ENCODE assay signal across 7 cellular contexts in genomic region chr10:73810358-73810734, GRCh38. TPM values are rescaled to one million over a fixed set of nuclear protein-coding genes. Genes with fewer than 3 reads are reported as not detected.
DNase-seq lines count a peak whose midpoint lies in the region; ATAC-seq and TF ChIP-seq lines count a peak whose summit lies in the region.

No MANE protein-coding gene starts in this region.

- intact Hi-C loops in activated B cell treated with CpG ODN at 0.5 μM for 24 hours (cut with micrococcal nuclease): loop anchor here (2.0 to 10.0 kb wide), 3 partner anchors 186 to 398 kb away; partner anchors contain the start of gene VCL
- intact Hi-C loops in left colon (cut with DNase I, micrococcal nuclease): no loop called here
- intact Hi-C loops in sciatic nerve (cut with DNase I): no loop called here

- ATAC-seq in activated B cell treated with CpG ODN at 0.5 μM for 24 hours (ENCODE audit: low read depth): no peak
- ATAC-seq in stimulated activated naive CD8-positive, alpha-beta T cell treated with anti-CD3 and anti-CD28 coated beads, Interleukin-15, amount 100 ng/mL, for 72 hours: peak; percentile 33
- no peak for ATAC-seq in GM21825 (IDR thresholded peaks at IDR 0.05; ENCODE audit: unreplicated experiment)
- ATAC-seq in left colon: no peak
- ATAC-seq in sciatic nerve: no peak

- no peaks in the 10 kb centered on the region for H3K27me3 Mint-ChIP-seq in activated B cell treated with CpG ODN at 0.5 μM for 24 hours
- no peaks in the 10 kb centered on the region for H3K27me3 Mint-ChIP-seq in stimulated activated naive CD8-positive, alpha-beta T cell treated with anti-CD3 and anti-CD28 coated beads, Interleukin-15, amount 100 ng/mL, for 72 hours

- H3K36me3 ChIP-seq in HUES48 (ENCODE audit: control insufficient read depth, insufficient read depth, low read length): peaks cover 60% of the 10 kb centered on the region

- CTCF ChIA-PET in activated B cell treated with CpG ODN at 0.5 μM for 24 hours (lab: Charles Lee): interaction anchor here (0.9 to 1.3 kb wide), 3 partner anchors 24 to 69 kb away, joined by 3 read pairs; a partner anchor contains a TSS

- no peak for TF ChIP-seq CTCF in activated B cell treated with CpG ODN at 0.5 μM for 24 hours (IDR thresholded peaks at IDR 0.05)

- peaks cover 55% of the 10 kb centered on the region for H3K36me3 Mint-ChIP-seq in activated B cell treated with CpG ODN at 0.5 μM for 24 hours (ENCODE audit: low read depth)

- H3K27ac Mint-ChIP-seq in activated B cell treated with CpG ODN at 0.5 μM for 24 hours: peak overlapping the region; percentile 82
- H3K27ac Mint-ChIP-seq in stimulated activated naive CD8-positive, alpha-beta T cell treated with anti-CD3 and anti-CD28 coated beads, Interleukin-15, amount 100 ng/mL, for 72 hours: peak overlapping the region; percentile 99 to 100

- no peak overlapping the region for H3K27ac ChIP-seq in HUES48 (ENCODE audit: low read depth, low read length)

- POLR2A ChIA-PET in activated B cell treated with CpG ODN at 0.5 μM for 24 hours (lab: Charles Lee): interaction anchor here (0.6 to 2.1 kb wide), 11 partner anchors 11 to 314 kb away, joined by 3 to 10 read pairs (median 4); partner anchors contain the start of genes CHCHD1, PPP3CB and ZSWIM8

- H3K4me1 Mint-ChIP-seq in activated B cell treated with CpG ODN at 0.5 μM for 24 hours: peaks cover 31% of the 10 kb centered on the region
- peaks cover 52% of the 10 kb centered on the region for H3K4me1 Mint-ChIP-seq in stimulated activated naive CD8-positive, alpha-beta T cell treated with anti-CD3 and anti-CD28 coated beads, Interleukin-15, amount 100 ng/mL, for 72 hours

- no peaks in the 10 kb centered on the region for H3K27me3 ChIP-seq in HUES48 (ENCODE audit: control insufficient read depth, insufficient read depth, low read length)

- no peaks in the 10 kb centered on the region for H3K9me3 Mint-ChIP-seq in activated B cell treated with CpG ODN at 0.5 μM for 24 hours
- H3K9me3 Mint-ChIP-seq in stimulated activated naive CD8-positive, alpha-beta T cell treated with anti-CD3 and anti-CD28 coated beads, Interleukin-15, amount 100 ng/mL, for 72 hours: no peaks in the 10 kb centered on the region

- H3K4me1 ChIP-seq in HUES48 (ENCODE audit: control insufficient read depth, insufficient read depth, low read length): peaks cover 8% of the 10 kb centered on the region; the same call in 1 of the 2 replicates

- no peak overlapping the region for H3K9ac ChIP-seq in HUES48 (ENCODE audit: low read depth, low read length)

- peak overlapping the region; percentile 87 for H3K4me3 Mint-ChIP-seq in activated B cell treated with CpG ODN at 0.5 μM for 24 hours
- H3K4me3 Mint-ChIP-seq in stimulated activated naive CD8-positive, alpha-beta T cell treated with anti-CD3 and anti-CD28 coated beads, Interleukin-15, amount 100 ng/mL, for 72 hours: peak overlapping the region; percentile 87 to 89

- no peak for DNase-seq in activated B cell treated with CpG ODN at 0.5 μM for 24 hours
- peak; percentile 19 to 41 for DNase-seq in stimulated activated naive CD8-positive, alpha-beta T cell treated with anti-CD3 and anti-CD28 coated beads, Interleukin-15, amount 100 ng/mL, for 72 hours
- DNase-seq in left colon: no peak
- no peak for DNase-seq in sciatic nerve (ENCODE audit: low spot score)

- H3K4me3 ChIP-seq in HUES48 (ENCODE audit: low read depth, low read length) (peak overlapping the region; percentile 75), iPS-11a (ENCODE audit: low read depth, low read length) (peak overlapping the region; percentile 70)

- no peaks in the 10 kb centered on the region for H3K9me3 ChIP-seq in HUES48 (ENCODE audit: control insufficient read depth, insufficient read depth, low read length)

RNA-seq across cellular contexts. Expression of gene NDST2, which starts 1.1 kb away (rescaled TPM):
- total RNA-seq in activated B cell treated with CpG ODN at 0.5 μM for 24 hours (59.4 and 61.7 TPM in 2 replicates), left colon (10 to 100 TPM; 21.4 to 24.3 TPM), sciatic nerve (32.9 TPM)

RNA-seq across cellular contexts. Expression of gene ZSWIM8, which starts 24.9 kb away (rescaled TPM):
- total RNA-seq in activated B cell treated with CpG ODN at 0.5 μM for 24 hours (67.5 and 93.0 TPM in 2 replicates), left colon (10 to 100 TPM; 60.4 to 67.1 TPM), sciatic nerve (99.1 TPM)

RNA-seq across cellular contexts. Expression of gene CHCHD1, which starts 28.5 kb away (rescaled TPM):
- total RNA-seq in activated B cell treated with CpG ODN at 0.5 μM for 24 hours: 19.3 and 24.2 TPM in 2 replicates
- total RNA-seq in left colon: 10 to 100 TPM; 26.0 to 28.5 TPM
- 13.2 TPM for total RNA-seq in sciatic nerve

Comparison
In these comparisons a context has a peak if more than half of its experiments do, and no peak if none do; other contexts are left out.
1. DNase-seq: peak in stimulated activated naive CD8-positive, alpha-beta T cell treated with anti-CD3 and anti-CD28 coated beads, Interleukin-15, amount 100 ng/mL, for 72 hours (2 of 2); none in activated B cell treated with CpG ODN at 0.5 μM for 24 hours (single experiment), left colon (0 of 2) and sciatic nerve (single experiment).